8 cellular contexts compared by ENCODE assay signal in the genomic region with DNA sequence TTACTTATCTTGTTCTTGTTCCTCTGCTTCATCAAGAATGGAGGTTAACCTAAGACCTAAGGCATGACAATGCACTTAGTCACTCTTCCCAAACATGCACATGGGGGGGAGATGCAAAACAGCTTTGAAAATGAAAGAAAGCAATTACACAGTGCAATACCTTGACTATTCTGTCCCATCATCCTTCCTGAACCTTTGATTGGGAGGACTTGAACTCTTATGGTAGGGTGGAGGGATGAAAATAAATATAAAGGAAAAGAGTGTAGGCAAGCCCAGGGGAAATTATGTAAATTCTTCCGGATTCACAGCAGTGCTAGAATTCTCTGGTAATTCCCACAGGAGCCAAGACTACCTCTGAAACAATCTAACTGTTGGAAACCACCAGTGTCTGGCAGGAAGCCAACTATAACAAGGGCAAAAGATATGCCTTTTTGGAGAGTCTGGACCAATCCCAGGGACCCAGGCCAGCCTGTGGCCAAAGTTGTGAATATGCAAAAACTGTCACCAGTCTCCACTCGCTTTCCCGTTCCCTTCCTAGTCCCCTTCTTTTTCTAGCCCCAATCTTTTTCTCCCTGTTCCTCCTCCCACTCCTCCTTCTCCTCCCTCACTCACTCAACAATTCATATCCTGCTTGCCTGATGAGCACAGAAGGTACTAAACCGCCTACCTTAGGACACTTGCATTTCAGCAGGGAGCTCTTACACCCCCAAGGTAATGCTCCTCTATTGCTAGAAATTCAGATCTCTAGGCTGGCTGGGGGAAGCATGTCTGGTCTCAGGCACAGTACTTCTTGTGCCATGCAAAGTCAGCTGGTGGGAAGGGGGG. TPM values are rescaled to one million over a fixed set of nuclear protein-coding genes. Genes with fewer than 3 reads are reported as not detected.
DNase-seq lines count a peak whose midpoint lies in the region; ATAC-seq and TF ChIP-seq lines count a peak whose summit lies in the region.

No MANE protein-coding gene starts in this region.

- no peak overlapping the region for H3K27ac Mint-ChIP-seq in neural progenitor cell

- H3K27me3 Mint-ChIP-seq in neural progenitor cell (ENCODE audit: insufficient read depth, low read depth), result peaks cover 8% of the 10 kb centered on the region

- DNase-seq in activated CD4-positive, CD25-positive, alpha-beta regulatory T cell (lab: John Stamatoyannopoulos, UW), result no peak
- DNase-seq in HCT116 (ENCODE audit: low read depth, low spot score) (no peak), OCI-M1 (lab: John Stamatoyannopoulos, UW) (peak; percentile 86), epithelial cell of prostate (ENCODE audit: low read depth, low spot score) (no peak), iPS-NIHi11 (ENCODE audit: low spot score) (no peak), neural progenitor cell (ENCODE audit: low spot score) (no peak)

- H3K27me3 ChIP-seq in HCT116 (ENCODE audit: insufficient read depth, low read length), result no peaks in the 10 kb centered on the region
- H3K27me3 ChIP-seq in skeletal muscle satellite cell (ENCODE audit: control insufficient read depth, insufficient read depth, low read length), result no peaks in the 10 kb centered on the region
- no peaks in the 10 kb centered on the region for H3K27me3 ChIP-seq in neural progenitor cell

- H3F3A ChIP-seq in neural progenitor cell (ENCODE audit: low read depth), result peaks cover 27% of the 10 kb centered on the region

- H3K27ac ChIP-seq in HCT116 (ENCODE audit: low read depth, low read length) (peak overlapping the region; percentile 29; the same call in 1 of the 2 replicates), epithelial cell of prostate (peak overlapping the region; percentile 54), neural progenitor cell (no peak overlapping the region)

- no peaks in the 10 kb centered on the region for H3K9me3 Mint-ChIP-seq in neural progenitor cell

- no peaks in the 10 kb centered on the region for H4K20me1 ChIP-seq in HCT116 (ENCODE audit: insufficient read depth)
- peaks cover 14% of the 10 kb centered on the region for H4K20me1 ChIP-seq in neural progenitor cell (ENCODE audit: low read depth)

- H3K4me3 Mint-ChIP-seq in neural progenitor cell, result no peak overlapping the region

- H3K4me3 ChIP-seq in HCT116 (replicated peaks in 1 of 2; ENCODE audit: low read depth in 1 of 2, low read length in 2 of 2), result peak overlapping the region in 1 of 2 experiments; percentile 3; a peak in 2 of 4 replicates
- H3K4me3 ChIP-seq in skeletal muscle satellite cell (ENCODE audit: low read length), result peak overlapping the region; percentile 55
- no peak overlapping the region for H3K4me3 ChIP-seq in neural progenitor cell

- no peak for TF ChIP-seq RAD21 in HCT116 (IDR thresholded peaks at IDR 0.05; ENCODE audit: low read depth)

- no peak overlapping the region for H3K9ac ChIP-seq in HCT116 (ENCODE audit: low read length)
- H3K9ac ChIP-seq in skeletal muscle satellite cell (ENCODE audit: low read depth, low read length), result peak overlapping the region; percentile 51
- H3K9ac ChIP-seq in neural progenitor cell, result no peak overlapping the region

- no peak for TF ChIP-seq POLR2A in HCT116 (IDR thresholded peaks at IDR 0.05; ENCODE audit: borderline replicate concordance, extremely low read depth, insufficient read depth, insufficient read length)

- H3K4me1 ChIP-seq in HCT116 (ENCODE audit: control insufficient read depth in 1 of 2, insufficient read depth in 2 of 2, low read length in 2 of 2) (peaks cover 27 to 46% of the 10 kb centered on the region in 2 experiments), skeletal muscle satellite cell (ENCODE audit: control insufficient read depth, insufficient read depth, low read length) (peaks cover 39% of the 10 kb centered on the region), neural progenitor cell (peaks cover 18% of the 10 kb centered on the region)

- intact Hi-C loops in HCT116 (cut with micrococcal nuclease), result no loop called here

- H3K36me3 ChIP-seq in HCT116 (ENCODE audit: control insufficient read depth in 1 of 2, insufficient read depth in 2 of 2, low read length in 2 of 2) (no peaks in the 10 kb centered on the region), skeletal muscle satellite cell (ENCODE audit: insufficient read depth, low read length) (no peaks in the 10 kb centered on the region), neural progenitor cell (no peaks in the 10 kb centered on the region)

- POLR2A ChIA-PET in HCT116 (lab: Charles Lee), result no interaction called here

- H3K4me1 Mint-ChIP-seq in neural progenitor cell, result peaks cover 33% of the 10 kb centered on the region

- peak; percentile 55 to 60 for ATAC-seq in activated CD4-positive, CD25-positive, alpha-beta regulatory T cell treated with anti-CD3 and anti-CD28 coated beads, Interleukin-2, amount 50 U/mL, for 24 hours
- ATAC-seq in HCT116, result peak; percentile 32

- RAD21 ChIA-PET in HCT116 (lab: Charles Lee; ENCODE audit: low non-redundant PET in 1 of 2, low total read pairs in 2 of 2, uncharacterized antibody in 2 of 2, unreplicated experiment in 2 of 2), result no interaction called here

- H3K79me2 ChIP-seq in HCT116 (ENCODE audit: insufficient read depth, low read length) (peaks cover 21% of the 10 kb centered on the region), neural progenitor cell (ENCODE audit: low read depth) (peaks cover 20% of the 10 kb centered on the region)

- peak overlapping the region; percentile 68 for H2AFZ ChIP-seq in HCT116 (ENCODE audit: low read depth, low read length, poor library complexity, severe bottlenecking)
- no peak overlapping the region for H2AFZ ChIP-seq in neural progenitor cell (replicated peaks)

- H3K36me3 Mint-ChIP-seq in neural progenitor cell, result peaks cover 5% of the 10 kb centered on the region

- TF ChIP-seq CTCF in HCT116 (IDR thresholded peaks at IDR 0.05 in 2 of 3, conservative IDR thresholded peaks at IDR 0.05 in 1 of 3; ENCODE audit: borderline replicate concordance in 1 of 3, insufficient read depth in 1 of 3, low read depth in 2 of 3, low read length in 2 of 3), result no peak
- no peak for TF ChIP-seq CTCF in neural progenitor cell (IDR thresholded peaks at IDR 0.05)

- H3K4me2 ChIP-seq in HCT116 (ENCODE audit: low read length) (peak overlapping the region; percentile 62), skeletal muscle satellite cell (ENCODE audit: low read length) (peak overlapping the region; percentile 76), neural progenitor cell (no peak overlapping the region)

- CTCF ChIA-PET in HCT116 (lab: Charles Lee), result no interaction called here

- no peaks in the 10 kb centered on the region for H3K9me2 ChIP-seq in HCT116 (ENCODE audit: insufficient read depth)

- BruUV-seq in HCT116 (replicated peaks; lab: Mats Ljungman, UMichigan), result no TSS peak

- H3K9me3 ChIP-seq in HCT116 (ENCODE audit: control insufficient read depth in 1 of 2, insufficient read depth in 1 of 2, low read depth in 1 of 2, low read length in 2 of 2), result no peaks in the 10 kb centered on the region
- H3K9me3 ChIP-seq in skeletal muscle satellite cell (replicated peaks; ENCODE audit: low read length), result no peaks in the 10 kb centered on the region
- H3K9me3 ChIP-seq in neural progenitor cell (ENCODE audit: low read depth), result no peaks in the 10 kb centered on the region

TF ChIP-seq in HCT116, 20 proteins besides CTCF, POLR2A, EP300 and RAD21:
- TF ChIP-seq FOSL1 (IDR thresholded peaks at IDR 0.05; ENCODE audit: low read depth), result peak; percentile 63
- TF ChIP-seq, protein P1, sequence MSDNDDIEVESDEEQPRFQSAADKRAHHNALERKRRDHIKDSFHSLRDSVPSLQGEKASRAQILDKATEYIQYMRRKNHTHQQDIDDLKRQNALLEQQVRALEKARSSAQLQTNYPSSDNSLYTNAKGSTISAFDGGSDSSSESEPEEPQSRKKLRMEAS (IDR thresholded peaks at IDR 0.05), result peak; percentile 40; the same call in 1 of the 2 replicates
- 0 out of 2 replicates have a peak, but pooled peaks have one; percentile 34 for TF ChIP-seq CEBPB (IDR thresholded peaks at IDR 0.05; ENCODE audit: low read depth)
- no peak for TF ChIP-seq EGR1 (IDR thresholded peaks at IDR 0.05; ENCODE audit: low read depth)
- TF ChIP-seq JUND (IDR thresholded peaks at IDR 0.05), result peak; percentile 67
- peak; percentile 24; the same call in 1 of the 2 replicates for TF ChIP-seq SP1 (IDR thresholded peaks at IDR 0.05; ENCODE audit: low read depth)
- TF ChIP-seq SRF (IDR thresholded peaks at IDR 0.05; ENCODE audit: low read depth), result 0 out of 2 replicates have a peak, but pooled peaks have one; percentile 37
- TF ChIP-seq ZFX (IDR thresholded peaks at IDR 0.05), result no peak
- 0 out of 2 replicates have a peak, but pooled peaks have one; percentile 29 for TF ChIP-seq POLR2AphosphoS5 (IDR thresholded peaks at IDR 0.05; ENCODE audit: low read depth, low read length)
- no peak for TF ChIP-seq EZH2phosphoT487 (IDR thresholded peaks at IDR 0.05; ENCODE audit: borderline replicate concordance)

RNA-seq across cellular contexts. Expression of a gene that starts 2.5 kb away (rescaled TPM):
- total RNA-seq in HCT116 (2021; ENCODE audit: unreplicated experiment) (99.8 TPM), neural progenitor cell (ENCODE audit: low replicate concordance) (172 and 246 TPM in 2 replicates)
- polyA plus RNA-seq in HCT116 (2012), result 101 and 108 TPM in 2 replicates
- total RNA-seq in skeletal muscle satellite cell (2012; rRNA removed), result 203 and 226 TPM in 2 replicates
